In the genomic region with DNA sequence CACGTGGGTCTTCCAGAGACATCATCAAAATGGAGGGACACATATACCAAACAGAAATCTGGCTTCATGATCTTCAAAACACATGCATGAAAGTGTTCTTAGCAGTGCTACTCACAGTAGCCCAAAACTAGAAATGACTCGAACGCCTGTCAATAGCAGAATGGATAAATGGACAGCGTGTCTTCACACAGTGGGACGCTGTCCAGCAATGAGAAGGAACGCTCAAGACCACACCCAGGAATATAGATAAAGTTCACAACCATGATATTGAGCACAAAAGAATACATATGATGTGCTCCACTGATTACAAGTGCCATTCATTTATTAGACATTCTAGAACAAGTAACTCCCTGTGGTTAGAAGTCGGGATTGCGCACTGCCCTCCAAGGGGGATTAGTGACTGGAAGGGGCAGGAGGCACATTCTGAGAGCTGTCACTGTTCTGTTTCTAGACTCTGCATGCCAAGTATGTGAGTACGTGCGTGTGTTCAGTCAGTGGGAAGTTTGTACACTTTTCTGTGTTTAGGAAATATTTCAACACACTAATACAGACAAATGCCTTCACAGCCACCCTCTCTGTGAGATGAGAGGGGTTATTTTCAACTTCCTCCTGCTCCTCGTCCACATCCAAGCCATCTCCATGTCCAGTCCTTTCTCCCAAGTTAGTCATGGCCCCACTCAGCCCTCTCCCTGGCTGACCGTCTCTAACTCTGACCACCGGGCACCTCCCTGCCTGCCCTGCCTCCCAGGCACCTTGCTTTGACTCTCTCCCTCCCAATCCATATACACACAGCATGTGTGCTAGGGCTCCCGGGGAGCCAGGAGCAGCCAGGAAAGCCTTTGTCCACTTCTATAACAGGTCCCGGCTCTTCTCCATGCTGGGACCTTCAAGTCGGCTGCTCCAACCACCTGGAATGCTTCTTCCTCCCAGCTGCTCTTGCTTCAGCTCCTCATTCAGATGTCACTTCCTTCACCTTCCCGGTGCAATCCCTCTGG, we compare ENCODE assay signal across 1 cellular context.
TF ChIP-seq lines count a peak whose summit lies in the region.

No MANE protein-coding gene starts in this region.

TF ChIP-seq in HEK293, 187 proteins besides CTCF, POLR2A, EP300 and RAD21 (continued from another document):
- TF ChIP-seq, protein P1, sequence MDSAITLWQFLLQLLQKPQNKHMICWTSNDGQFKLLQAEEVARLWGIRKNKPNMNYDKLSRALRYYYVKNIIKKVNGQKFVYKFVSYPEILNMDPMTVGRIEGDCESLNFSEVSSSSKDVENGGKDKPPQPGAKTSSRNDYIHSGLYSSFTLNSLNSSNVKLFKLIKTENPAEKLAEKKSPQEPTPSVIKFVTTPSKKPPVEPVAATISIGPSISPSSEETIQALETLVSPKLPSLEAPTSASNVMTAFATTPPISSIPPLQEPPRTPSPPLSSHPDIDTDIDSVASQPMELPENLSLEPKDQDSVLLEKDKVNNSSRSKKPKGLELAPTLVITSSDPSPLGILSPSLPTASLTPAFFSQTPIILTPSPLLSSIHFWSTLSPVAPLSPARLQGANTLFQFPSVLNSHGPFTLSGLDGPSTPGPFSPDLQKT (IDR thresholded peaks at IDR 0.05; ENCODE audit: borderline replicate concordance, low read depth, low read length) = no peak
- TF ChIP-seq ZBTB17 (tag by site-specific recombination; IDR thresholded peaks at IDR 0.05) (no peak), GLI4 (tag by site-specific recombination; IDR thresholded peaks at IDR 0.05) (no peak), ZNF510 (tag by site-specific recombination; IDR thresholded peaks at IDR 0.05; ENCODE audit: insufficient replicate concordance) (no peak), ZNF114 (tag by site-specific recombination; IDR thresholded peaks at IDR 0.05) (no peak)
- TF ChIP-seq, protein P2, sequence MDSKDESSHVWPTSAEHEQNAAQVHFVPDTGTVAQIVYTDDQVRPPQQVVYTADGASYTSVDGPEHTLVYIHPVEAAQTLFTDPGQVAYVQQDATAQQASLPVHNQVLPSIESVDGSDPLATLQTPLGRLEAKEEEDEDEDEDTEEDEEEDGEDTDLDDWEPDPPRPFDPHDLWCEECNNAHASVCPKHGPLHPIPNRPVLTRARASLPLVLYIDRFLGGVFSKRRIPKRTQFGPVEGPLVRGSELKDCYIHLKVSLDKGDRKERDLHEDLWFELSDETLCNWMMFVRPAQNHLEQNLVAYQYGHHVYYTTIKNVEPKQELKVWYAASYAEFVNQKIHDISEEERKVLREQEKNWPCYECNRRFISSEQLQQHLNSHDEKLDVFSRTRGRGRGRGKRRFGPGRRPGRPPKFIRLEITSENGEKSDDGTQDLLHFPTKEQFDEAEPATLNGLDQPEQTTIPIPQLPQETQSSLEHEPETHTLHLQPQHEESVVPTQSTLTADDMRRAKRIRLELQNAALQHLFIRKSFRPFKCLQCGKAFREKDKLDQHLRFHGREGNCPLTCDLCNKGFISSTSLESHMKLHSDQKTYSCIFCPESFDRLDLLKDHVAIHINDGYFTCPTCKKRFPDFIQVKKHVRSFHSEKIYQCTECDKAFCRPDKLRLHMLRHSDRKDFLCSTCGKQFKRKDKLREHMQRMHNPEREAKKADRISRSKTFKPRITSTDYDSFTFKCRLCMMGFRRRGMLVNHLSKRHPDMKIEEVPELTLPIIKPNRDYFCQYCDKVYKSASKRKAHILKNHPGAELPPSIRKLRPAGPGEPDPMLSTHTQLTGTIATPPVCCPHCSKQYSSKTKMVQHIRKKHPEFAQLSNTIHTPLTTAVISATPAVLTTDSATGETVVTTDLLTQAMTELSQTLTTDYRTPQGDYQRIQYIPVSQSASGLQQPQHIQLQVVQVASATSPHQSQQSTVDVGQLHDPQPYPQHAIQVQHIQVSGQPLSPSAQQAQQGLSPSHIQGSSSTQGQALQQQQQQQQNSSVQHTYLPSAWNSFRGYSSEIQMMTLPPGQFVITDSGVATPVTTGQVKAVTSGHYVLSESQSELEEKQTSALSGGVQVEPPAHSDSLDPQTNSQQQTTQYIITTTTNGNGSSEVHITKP (tag by site-specific recombination; IDR thresholded peaks at IDR 0.05) = no peak
